Comparison of ENCODE assay signal across 1 cellular context in the genomic region with DNA sequence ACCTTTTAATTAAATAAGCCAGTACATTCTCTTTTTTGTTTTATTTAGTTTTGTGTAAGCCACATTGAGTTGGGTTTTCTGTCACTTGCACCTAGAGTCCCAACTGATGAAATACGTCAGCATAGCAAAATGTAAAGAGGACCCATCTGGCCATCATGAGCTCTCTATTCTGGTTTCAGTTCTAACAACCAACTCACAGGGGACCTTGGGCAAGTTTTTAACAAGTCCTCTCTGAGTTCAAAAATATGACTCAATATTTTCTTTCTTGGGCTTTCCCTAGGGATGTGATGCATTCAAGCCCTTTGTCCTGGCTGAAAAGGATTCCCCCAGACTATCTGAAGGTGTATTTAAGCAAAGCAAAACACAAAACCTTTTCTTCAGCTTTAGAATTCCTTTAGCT.
TF ChIP-seq lines count a peak whose summit lies in the region.

No MANE protein-coding gene starts in this region.

TF ChIP-seq in GM12878, 131 proteins besides CTCF, POLR2A, EP300 and RAD21 (continued from another document):
- TF ChIP-seq TCF3 (IDR thresholded peaks at IDR 0.05; ENCODE audit: borderline replicate concordance, insufficient read depth, low read depth, low read length) = no peak
